ENCODE assay signal across 8 cellular contexts in the genomic region with DNA sequence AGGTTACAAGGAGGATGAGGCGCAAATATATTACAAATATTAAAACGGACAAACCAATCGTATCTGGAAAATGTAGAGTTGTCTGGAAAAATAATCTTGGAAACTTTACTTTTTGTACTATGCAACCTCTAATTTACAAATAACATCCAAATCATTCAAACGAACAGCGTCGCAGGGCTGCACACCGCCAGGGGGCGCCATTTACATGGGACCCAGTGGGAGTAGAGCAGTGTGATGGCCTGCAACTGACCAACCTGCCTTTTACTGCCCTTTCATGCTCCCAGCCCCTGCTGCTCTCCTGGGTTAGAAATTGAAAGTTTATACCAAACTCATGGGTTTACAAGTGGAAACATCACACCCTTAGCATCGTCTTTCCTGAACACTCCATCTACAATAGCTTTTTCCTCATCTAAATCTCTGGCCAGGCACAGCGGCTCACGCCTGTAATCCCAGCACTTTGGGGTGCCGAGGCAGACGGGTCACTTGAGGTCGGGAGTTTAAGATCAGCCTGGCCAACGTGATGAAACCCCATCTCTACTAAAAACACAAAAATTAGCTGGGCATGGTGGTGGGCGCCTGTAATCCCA. TPM values are rescaled to one million over a fixed set of nuclear protein-coding genes. Genes with fewer than 3 reads are reported as not detected.
DNase-seq lines count a peak whose midpoint lies in the region; ATAC-seq and TF ChIP-seq lines count a peak whose summit lies in the region.

No MANE protein-coding gene starts in this region.

- no peaks in the 10 kb centered on the region for H4K20me1 ChIP-seq in H9 (ENCODE audit: control insufficient read depth, insufficient read depth, insufficient read length)
- no peaks in the 10 kb centered on the region for H4K20me1 ChIP-seq in smooth muscle cell (ENCODE audit: low read depth)

- no peak overlapping the region for H3T11ph ChIP-seq in H9 (ENCODE audit: low read length)

- H3K4me3 Mint-ChIP-seq in H9 = peak overlapping the region in 1 of 2 experiments; percentile 59; a peak in 1 of 5 replicates
- no peak overlapping the region for H3K4me3 Mint-ChIP-seq in activated T-helper 1 cell treated with anti-CD3 and anti-CD28 coated beads, Interleukin-12 subunit alpha, Interleukin-12 subunit beta, Interleukin-2, Interleukin-4 antibody, amounts not matched to agents 30 ng/mL and 10 ng/mL and 1 ng/mL, durations not matched to agents 14 hours and 24 hours and 36 hours

- H2BK12ac ChIP-seq in H9 (ENCODE audit: insufficient read length, low read depth, low read length) = no peak overlapping the region

- no peak overlapping the region for H2AK5ac ChIP-seq in H9 (ENCODE audit: insufficient read length, low read length)

- H3K36me3 ChIP-seq in BE2C = no peaks in the 10 kb centered on the region
- no peaks in the 10 kb centered on the region for H3K36me3 ChIP-seq in smooth muscle cell (ENCODE audit: low read depth)

- peaks cover 4 to 11% (median 10%) of the 10 kb centered on the region in 3 experiments; a peak in 6 of 7 replicates for H3K36me3 Mint-ChIP-seq in H9 (ENCODE audit: insufficient read depth in 1 of 3, low read depth in 3 of 3)
- peaks cover under 1% of the 10 kb centered on the region for H3K36me3 Mint-ChIP-seq in activated T-helper 1 cell treated with anti-CD3 and anti-CD28 coated beads, Interleukin-12 subunit alpha, Interleukin-12 subunit beta, Interleukin-2, Interleukin-4 antibody, amounts not matched to agents 30 ng/mL and 10 ng/mL and 1 ng/mL, durations not matched to agents 14 hours and 24 hours and 36 hours (ENCODE audit: low read depth)

- peaks cover 9% of the 10 kb centered on the region for H3F3A ChIP-seq in smooth muscle cell (ENCODE audit: low read depth)

- H3K14ac ChIP-seq in H9 (ENCODE audit: insufficient read depth, low read length) = no peak overlapping the region

- H2BK15ac ChIP-seq in H9 (ENCODE audit: low read depth, low read length) = no peak overlapping the region

- WGBS in H9 (ENCODE audit: extremely low coverage, insufficient read length, low lambda C conversion rate) = no CpG with 5 or more reads among the region's 16 CpGs
- WGBS in smooth muscle cell (ENCODE audit: low lambda C conversion rate) = 65% methylated on average over 16 of the region's 16 CpGs

- peaks cover 13% of the 10 kb centered on the region in 2 experiments for H3K4me1 Mint-ChIP-seq in H9
- peaks cover 46% of the 10 kb centered on the region for H3K4me1 Mint-ChIP-seq in activated T-helper 1 cell treated with anti-CD3 and anti-CD28 coated beads, Interleukin-12 subunit alpha, Interleukin-12 subunit beta, Interleukin-2, Interleukin-4 antibody, amounts not matched to agents 30 ng/mL and 10 ng/mL and 1 ng/mL, durations not matched to agents 14 hours and 24 hours and 36 hours (ENCODE audit: low read depth)

- H3K27ac ChIP-seq in H9 (ENCODE audit: insufficient read length, low read depth, low read length) (no peak overlapping the region), smooth muscle cell (ENCODE audit: low read depth) (no peak overlapping the region)

- DNase-seq in BE2C = peak; percentile 81
- peak; percentile 75 for DNase-seq in H9
- DNase-seq in OCI-M1 (lab: John Stamatoyannopoulos, UW) = peak; percentile 84
- peak; percentile 44 for DNase-seq in activated T-helper 1 cell treated with anti-CD3 and anti-CD28 coated beads, Interleukin-12 subunit alpha, Interleukin-12 subunit beta, Interleukin-2, Interleukin-4 antibody, amounts not matched to agents 30 ng/mL and 10 ng/mL and 1 ng/mL, durations not matched to agents 14 hours and 24 hours and 36 hours (ENCODE audit: low spot score)
- DNase-seq in head of caudate nucleus = peak in 35 of 42 donors; percentile 13 to 78 (median 54)
- DNase-seq in smooth muscle cell (lab: John Stamatoyannopoulos, UW; ENCODE audit: unreplicated experiment) = no peak

- no peak overlapping the region for H3K4me3 ChIP-seq in BE2C (ENCODE audit: low read depth, low read length)
- H3K4me3 ChIP-seq in smooth muscle cell = no peak overlapping the region

- no peak overlapping the region for H4K91ac ChIP-seq in H9 (ENCODE audit: insufficient read length, low read depth, low read length)

- H4K8ac ChIP-seq in H9 (replicated peaks; ENCODE audit: insufficient read length, low read depth, low read length) = no peak overlapping the region

- H3K27me3 ChIP-seq in BE2C = no peaks in the 10 kb centered on the region
- no peaks in the 10 kb centered on the region for H3K27me3 ChIP-seq in H9 (ENCODE audit: insufficient read depth, low read length)
- H3K27me3 ChIP-seq in smooth muscle cell (ENCODE audit: low read depth) = no peaks in the 10 kb centered on the region

- no peaks in the 10 kb centered on the region for H3K23me2 ChIP-seq in H9 (ENCODE audit: insufficient read length, low read depth, low read length, poor library complexity, severe bottlenecking)

- no peak overlapping the region for H2BK120ac ChIP-seq in H9 (ENCODE audit: low read depth, low read length, poor library complexity, severe bottlenecking)

- H2BK20ac ChIP-seq in H9 (ENCODE audit: low read depth, low read length, poor library complexity, severe bottlenecking) = no peak overlapping the region

- H4K5ac ChIP-seq in H9 (ENCODE audit: insufficient read length, low read depth, low read length) = no peak overlapping the region

- no peaks in the 10 kb centered on the region; a peak in 4 of 5 replicates for H3K9me3 Mint-ChIP-seq in H9
- H3K9me3 Mint-ChIP-seq in activated T-helper 1 cell treated with anti-CD3 and anti-CD28 coated beads, Interleukin-12 subunit alpha, Interleukin-12 subunit beta, Interleukin-2, Interleukin-4 antibody, amounts not matched to agents 30 ng/mL and 10 ng/mL and 1 ng/mL, durations not matched to agents 14 hours and 24 hours and 36 hours = no peaks in the 10 kb centered on the region

- no peak overlapping the region for H3K18ac ChIP-seq in H9 (ENCODE audit: insufficient read length, low read depth, low read length)

- H3K79me2 ChIP-seq in H9 (ENCODE audit: insufficient read depth, low read length) (peaks cover 13% of the 10 kb centered on the region; the same call in 1 of the 2 replicates), smooth muscle cell (ENCODE audit: low read depth) (peaks cover 31% of the 10 kb centered on the region)

- no peaks in the 10 kb centered on the region; the same call in 1 of the 2 replicates for H3K27me3 Mint-ChIP-seq in H9 (ENCODE audit: low read depth)
- no peaks in the 10 kb centered on the region for H3K27me3 Mint-ChIP-seq in activated T-helper 1 cell treated with anti-CD3 and anti-CD28 coated beads, Interleukin-12 subunit alpha, Interleukin-12 subunit beta, Interleukin-2, Interleukin-4 antibody, amounts not matched to agents 30 ng/mL and 10 ng/mL and 1 ng/mL, durations not matched to agents 14 hours and 24 hours and 36 hours (ENCODE audit: insufficient read depth)

- no peak overlapping the region; a peak in 3 of 7 replicates for H3K27ac Mint-ChIP-seq in H9
- H3K27ac Mint-ChIP-seq in activated T-helper 1 cell treated with anti-CD3 and anti-CD28 coated beads, Interleukin-12 subunit alpha, Interleukin-12 subunit beta, Interleukin-2, Interleukin-4 antibody, amounts not matched to agents 30 ng/mL and 10 ng/mL and 1 ng/mL, durations not matched to agents 14 hours and 24 hours and 36 hours = no peak overlapping the region

- H3K56ac ChIP-seq in H9 (ENCODE audit: insufficient read length, low read depth, low read length) = no peak overlapping the region

- no peak overlapping the region for H3K4ac ChIP-seq in H9 (ENCODE audit: low read depth, low read length)

- no peak overlapping the region for H2BK5ac ChIP-seq in H9 (ENCODE audit: insufficient read length, low read length)

- H3K4me1 ChIP-seq in BE2C (no peaks in the 10 kb centered on the region), H9 (ENCODE audit: insufficient read depth, low read length) (no peaks in the 10 kb centered on the region), smooth muscle cell (ENCODE audit: low read depth) (peaks cover 4% of the 10 kb centered on the region)

- peak; percentile 97 for TF ChIP-seq CTCF in BE2C (IDR thresholded peaks at IDR 0.05; ENCODE audit: low read depth, low read length)
- TF ChIP-seq CTCF in H9 (conservative IDR thresholded peaks at IDR 0.05) = peak; percentile 100
- TF ChIP-seq CTCF in smooth muscle cell (IDR thresholded peaks at IDR 0.05; ENCODE audit: borderline replicate concordance, insufficient read depth, poor library complexity, severe bottlenecking) = peak; percentile 82

- no peak overlapping the region for H2AFZ ChIP-seq in H9 (ENCODE audit: low read length)
- no peak overlapping the region for H2AFZ ChIP-seq in smooth muscle cell (ENCODE audit: low read depth)

- H3K23ac ChIP-seq in H9 (ENCODE audit: insufficient read length, low read depth, low read length) = no peak overlapping the region

- no peaks in the 10 kb centered on the region for H3K9me3 ChIP-seq in BE2C
- H3K9me3 ChIP-seq in H9 (ENCODE audit: control insufficient read depth, low read depth, low read length) = no peaks in the 10 kb centered on the region
- H3K9me3 ChIP-seq in smooth muscle cell (replicated peaks; ENCODE audit: low read depth) = no peaks in the 10 kb centered on the region

- peaks cover 2% of the 10 kb centered on the region for H3K79me1 ChIP-seq in H9 (ENCODE audit: insufficient read depth, low read depth, low read length, poor library complexity, severe bottlenecking)

- intact Hi-C loops in activated T-helper 1 cell treated with anti-CD3 and anti-CD28 coated beads, Interleukin-12 subunit alpha, Interleukin-12 subunit beta, Interleukin-2, Interleukin-4 antibody, amounts not matched to agents 30 ng/mL and 10 ng/mL and 1 ng/mL, durations not matched to agents 14 hours and 24 hours and 36 hours (cut with micrococcal nuclease) = loop anchor here (1.0 kb wide), 3 partner anchors 8 to 216 kb away; no protein-coding TSS in a partner anchor
- intact Hi-C loops in head of caudate nucleus (cut with DNase I) = no loop called here

- H3K4me2 ChIP-seq in H9 (ENCODE audit: insufficient read depth, insufficient read length, low read length) (no peak overlapping the region), smooth muscle cell (no peak overlapping the region)

- H3K9ac ChIP-seq in H9 (ENCODE audit: extremely low read depth, insufficient read length, low read length) = no peak overlapping the region
- no peak overlapping the region for H3K9ac ChIP-seq in smooth muscle cell (ENCODE audit: low read depth)

- no peak for ATAC-seq in HG02884 (IDR thresholded peaks at IDR 0.05; ENCODE audit: unreplicated experiment)
- ATAC-seq in HG03159 (IDR thresholded peaks at IDR 0.05; ENCODE audit: unreplicated experiment) = no peak

RNA-seq across cellular contexts. Expression of gene PITPNC1, which starts 10.0 kb away (rescaled TPM):
- 9.4 TPM for polyA plus RNA-seq in BE2C (2012; ENCODE audit: insufficient read depth, insufficient read length, low read depth)
- total RNA-seq in H9 (2021) = 37.5 and 39.1 TPM in 2 replicates
- 17.7 and 18.3 TPM in 2 replicates for total RNA-seq in activated T-helper 1 cell treated with anti-CD3 and anti-CD28 coated beads, Interleukin-12 subunit alpha, Interleukin-12 subunit beta, Interleukin-2, Interleukin-4 antibody, amounts not matched to agents 30 ng/mL and 10 ng/mL and 1 ng/mL, durations not matched to agents 14 hours and 24 hours and 36 hours
- 5.8 and 9.6 TPM in 2 replicates for total RNA-seq in smooth muscle cell
- 12.5 and 17.4 TPM in 2 replicates for polyA plus RNA-seq in smooth muscle cell

RNA-seq across cellular contexts. Expression of gene PSMD12, which starts 20.7 kb away (rescaled TPM):
- 136 TPM for polyA plus RNA-seq in BE2C (2012; ENCODE audit: insufficient read depth, insufficient read length, low read depth)
- total RNA-seq in H9 (2021) (90.5 and 92.9 TPM in 2 replicates), smooth muscle cell (34.7 and 48.4 TPM in 2 replicates)
- total RNA-seq in activated T-helper 1 cell treated with anti-CD3 and anti-CD28 coated beads, Interleukin-12 subunit alpha, Interleukin-12 subunit beta, Interleukin-2, Interleukin-4 antibody, amounts not matched to agents 30 ng/mL and 10 ng/mL and 1 ng/mL, durations not matched to agents 14 hours and 24 hours and 36 hours = 87.4 TPM in 2 replicates
- polyA plus RNA-seq in smooth muscle cell = 51.7 and 65.9 TPM in 2 replicates
